In the genomic region with DNA sequence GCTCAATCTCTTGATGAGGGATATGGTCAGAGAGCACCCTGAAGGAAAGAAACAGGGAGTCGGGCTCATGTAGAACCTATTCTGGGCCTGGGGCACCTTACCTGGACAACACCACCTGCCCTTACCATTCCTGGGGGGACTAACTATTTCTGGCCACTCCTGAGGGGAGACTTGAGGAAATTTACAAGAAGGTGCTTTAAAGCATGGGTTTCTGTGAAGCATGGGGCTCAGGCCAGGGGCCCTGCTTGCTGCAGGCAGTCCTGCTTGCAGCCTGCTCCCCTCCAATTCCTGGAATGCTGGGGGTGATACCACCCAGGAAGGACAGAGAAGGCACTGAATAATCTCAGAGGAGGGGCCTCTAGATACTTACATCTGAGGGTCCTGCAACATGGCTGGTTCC, we compare ENCODE assay signal across 22 cellular contexts. TPM values are rescaled to one million over a fixed set of nuclear protein-coding genes. Genes with fewer than 3 reads are reported as not detected.
"Had no signal": no experiment of that assay in that cellular context is flagged by ENCODE, and none has a peak within 500 bp of the region (broad histone marks: within the 10 kb centered on the region; RNA-seq: fewer than 3 reads in every experiment).

No MANE protein-coding gene starts in this region.

- H3K9me3 ChIP-seq: heart left ventricle, sigmoid colon, testis, tibial nerve had no signal

- H3K9me3 Mint-ChIP-seq: naive thymus-derived CD4-positive, alpha-beta T cell; stimulated activated naive B cell treated with anti-CD40 and anti-IgM and Interleukin-4, amounts not matched to agents 10 μg/mL and 1 μg/mL and 100 μg/mL, for 72 hours; stimulated activated naive CD8-positive, alpha-beta T cell treated with anti-CD3 and anti-CD28 coated beads, Interleukin-15, amount 100 ng/mL, for 72 hours had no signal

- H3K4me3 ChIP-seq: dorsolateral prefrontal cortex, heart left ventricle, sigmoid colon, skin epidermis, testis, tibial nerve had no signal

- H3K27ac Mint-ChIP-seq: naive thymus-derived CD4-positive, alpha-beta T cell; nephron progenitor cell; stimulated activated naive B cell treated with anti-CD40 and anti-IgM and Interleukin-4, amounts not matched to agents 10 μg/mL and 1 μg/mL and 100 μg/mL, for 72 hours; stimulated activated naive CD8-positive, alpha-beta T cell treated with anti-CD3 and anti-CD28 coated beads, Interleukin-15, amount 100 ng/mL, for 72 hours had no signal

- H3K36me3 ChIP-seq: heart left ventricle, sigmoid colon, tibial nerve had no signal

- H3K27me3 Mint-ChIP-seq: stimulated activated naive CD8-positive, alpha-beta T cell treated with anti-CD3 and anti-CD28 coated beads, Interleukin-15, amount 100 ng/mL, for 72 hours had no signal

- H3K27ac ChIP-seq: dorsolateral prefrontal cortex, heart left ventricle, sigmoid colon, skin epidermis, testis, tibial nerve had no signal

- H3K27me3 ChIP-seq: heart left ventricle, sigmoid colon, testis, tibial nerve had no signal

- H3K36me3 Mint-ChIP-seq: naive thymus-derived CD4-positive, alpha-beta T cell; stimulated activated naive B cell treated with anti-CD40 and anti-IgM and Interleukin-4, amounts not matched to agents 10 μg/mL and 1 μg/mL and 100 μg/mL, for 72 hours had no signal

- DNase-seq: cerebellar nuclear complex; cortex of kidney; dorsolateral prefrontal cortex; effector CD8-positive, alpha-beta T cell; heart left ventricle; hypothalamus; islet precursor cell; naive thymus-derived CD4-positive, alpha-beta T cell; nephron progenitor cell; posterior cingulate gyrus; sigmoid colon; stimulated activated CD4-positive, alpha-beta T cell treated with anti-CD3 and anti-CD28 coated beads, Interleukin-2, amount 100 ng/mL, for 24 hours; stimulated activated CD4-positive, alpha-beta T cell treated with anti-CD3 and anti-CD28 coated beads, Interleukin-4, amount 100 ng/mL, for 4 hours; stimulated activated naive B cell treated with anti-CD40 and anti-IgM and Interleukin-4, amounts not matched to agents 10 μg/mL and 1 μg/mL and 100 μg/mL, for 72 hours; stimulated activated naive CD8-positive, alpha-beta T cell treated with anti-CD3 and anti-CD28 coated beads, Interleukin-15, amount 100 ng/mL, for 72 hours; testis had no signal

- H3K4me1 ChIP-seq: sigmoid colon, testis, tibial nerve had no signal

- ATAC-seq: left lobe of liver; naive thymus-derived CD4-positive, alpha-beta T cell; stimulated activated naive B cell treated with anti-CD40 and anti-IgM and Interleukin-4, amounts not matched to agents 10 μg/mL and 1 μg/mL and 100 μg/mL, for 72 hours; stimulated activated naive CD8-positive, alpha-beta T cell treated with anti-CD3 and anti-CD28 coated beads, Interleukin-15, amount 100 ng/mL, for 72 hours had no signal

- H3K4me3 Mint-ChIP-seq: naive thymus-derived CD4-positive, alpha-beta T cell; nephron progenitor cell; stimulated activated naive B cell treated with anti-CD40 and anti-IgM and Interleukin-4, amounts not matched to agents 10 μg/mL and 1 μg/mL and 100 μg/mL, for 72 hours; stimulated activated naive CD8-positive, alpha-beta T cell treated with anti-CD3 and anti-CD28 coated beads, Interleukin-15, amount 100 ng/mL, for 72 hours had no signal

RNA-seq across cellular contexts. Expression of a gene that starts 44.9 kb away (rescaled TPM):
- total RNA-seq: fibroblast of lung, left lobe of liver, pulmonary artery endothelial cell, tibial nerve had no signal
- polyA plus RNA-seq: fibroblast of lung; heart left ventricle; naive thymus-derived CD4-positive, alpha-beta T cell; urinary bladder had no signal
